ENCODE assay signal across 24 cellular contexts in the genomic region with DNA sequence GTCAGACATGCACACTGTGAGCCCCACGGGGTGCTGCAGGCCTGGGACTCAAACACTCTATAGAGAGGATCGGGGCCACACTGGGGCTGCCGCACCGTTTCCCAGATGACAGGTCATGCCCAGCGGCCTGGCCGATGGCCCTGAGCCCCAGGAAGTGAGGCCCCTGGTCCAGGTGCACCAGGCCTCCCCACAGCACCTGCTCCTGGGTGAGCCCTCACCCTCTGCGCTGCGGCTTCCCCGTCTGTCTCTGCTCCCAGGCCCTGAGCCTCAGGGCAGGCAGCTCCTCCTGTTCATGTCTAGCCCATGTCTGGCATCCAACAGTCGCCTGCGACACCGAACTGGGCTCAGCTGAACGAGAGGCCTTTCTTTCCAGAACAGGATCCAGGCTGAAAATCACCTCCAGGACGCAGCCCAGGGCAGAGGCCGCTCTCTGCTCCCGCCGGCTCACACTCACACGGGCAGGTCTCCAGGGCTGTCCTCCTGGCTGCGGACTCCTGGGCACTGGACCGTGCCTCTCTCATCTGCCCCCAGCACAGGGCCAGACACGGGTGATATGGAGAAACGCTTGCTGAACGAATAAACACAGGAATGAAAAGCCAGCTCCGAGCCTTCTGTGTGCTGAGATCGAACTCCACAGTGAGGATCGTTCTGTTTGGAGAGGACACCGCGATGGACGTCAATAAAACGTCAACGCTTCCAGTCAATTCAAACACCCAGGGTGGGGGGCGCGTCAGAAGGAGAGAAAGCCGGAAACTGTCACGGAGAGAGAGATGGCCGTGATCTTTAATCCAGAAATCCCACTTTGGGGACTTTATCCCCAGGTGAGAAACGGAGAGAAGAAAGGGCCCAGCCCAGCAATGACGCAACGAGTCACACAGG.
DNase-seq lines count a peak whose midpoint lies in the region; ATAC-seq, FAIRE-seq and TF ChIP-seq lines count a peak whose summit lies in the region.
"Had no signal": no experiment of that assay in that cellular context is flagged by ENCODE, and none has a peak within 500 bp of the region (broad histone marks: within the 10 kb centered on the region; RNA-seq: fewer than 3 reads in every experiment).

No MANE protein-coding gene starts in this region.

- H3K4me1 ChIP-seq in right lobe of liver = peaks cover 0 to 10% (median 2%) of the 10 kb centered on the region in 4 donors
- H3K4me1 ChIP-seq: SJCRH30 had no signal

- 59% methylated on average over 14 of the region's 39 CpGs for WGBS in right lobe of liver (ENCODE audit: insufficient coverage, low coverage, low lambda C conversion rate, missing lambda C conversion rate)

- no peaks in the 10 kb centered on the region for H3K9me3 ChIP-seq in right lobe of liver
- H3K9me3 ChIP-seq: SJCRH30 had no signal

- peak; percentile 28 for DNase-seq in NCI-H510A treated with DMSO at 0.1 percent for 48 hours (lab: John Stamatoyannopoulos, UW)
- no peak for DNase-seq in NCI-H510A (lab: John Stamatoyannopoulos, UW)
- peak; percentile 34 for DNase-seq in cerebellum (ENCODE audit: low spot score)
- DNase-seq in right lobe of liver = peak; percentile 58 to 81 (median 81)
- no peak for DNase-seq in NCI-H1092 (lab: John Stamatoyannopoulos, UW)
- no peak for DNase-seq in NCI-H1105 treated with DMSO at 0.1 percent for 48 hours (lab: John Stamatoyannopoulos, UW)
- DNase-seq in omental fat pad (ENCODE audit: low spot score) = no peak
- DNase-seq in RCC 7860 (ENCODE audit: low spot score) = no peak
- DNase-seq: ACHN; CD4-positive, alpha-beta memory T cell; HCEC 1CT; MV-4-11; NCI-H1417 treated with DMSO at 0.1 percent for 48 hours; NCI-H187; NCI-H446 treated with DMSO at 0.1 percent for 48 hours; NCI-H748 treated with DMSO at 0.1 percent for 48 hours; SJCRH30 had no signal

- H3K4me3 ChIP-seq in right lobe of liver = peak overlapping the region; percentile 26 to 55 (median 42)
- H3K4me3 ChIP-seq: BLaER1 treated with 17β-estradiol and CSF1 and Interleukin-3, amounts not matched to agents 10 nM and 100 nM; GM23338; SJCRH30 had no signal

- ATAC-seq in right lobe of liver = peak; percentile 72 to 83 (median 82)
- ATAC-seq in omental fat pad (ENCODE audit: low FRiP score) = no peak
- ATAC-seq: GM23338 had no signal

- H3K27me3 ChIP-seq in right lobe of liver = no peaks in the 10 kb centered on the region
- H3K27me3 ChIP-seq: BLaER1 treated with 17β-estradiol and CSF1 and Interleukin-3, amounts not matched to agents 10 nM and 100 nM; SJCRH30 had no signal

- no peak for TF ChIP-seq POLR2A in right lobe of liver (IDR thresholded peaks at IDR 0.05)

- no peak for FAIRE-seq in RCC 7860 (lab: Jason Lieb, UNC)
- FAIRE-seq: G401.6, GM12892, GM18507 had no signal

- H3K27ac ChIP-seq in right lobe of liver = peak overlapping the region in 2 of 3 donors; percentile 89 to 90
- H3K27ac ChIP-seq: 22Rv1; BLaER1 treated with 17β-estradiol and CSF1 and Interleukin-3, amounts not matched to agents 10 nM and 100 nM; HL-60; SJCRH30 had no signal

- intact Hi-C loops in right lobe of liver (cut with DNase I) = no loop called here

- TF ChIP-seq CTCF in right lobe of liver (IDR thresholded peaks at IDR 0.05) = no peak
- no peak for TF ChIP-seq CTCF in omental fat pad (IDR thresholded peaks at IDR 0.05)

- H3K36me3 ChIP-seq in right lobe of liver = no peaks in the 10 kb centered on the region
- H3K36me3 ChIP-seq: SJCRH30 had no signal

Comparison
In these comparisons a context has a peak if more than half of its experiments do, and no peak if none do; other contexts are left out.
1. DNase-seq: peak in NCI-H510A treated with DMSO at 0.1 percent for 48 hours (single experiment), cerebellum (single experiment) and right lobe of liver (3 of 3); none in NCI-H510A (single experiment), NCI-H1092 (single experiment), NCI-H1105 treated with DMSO at 0.1 percent for 48 hours (single experiment), omental fat pad (single experiment) and RCC 7860 (single experiment).